Comparison of ENCODE assay signal across 1 cellular context in the genomic region with DNA sequence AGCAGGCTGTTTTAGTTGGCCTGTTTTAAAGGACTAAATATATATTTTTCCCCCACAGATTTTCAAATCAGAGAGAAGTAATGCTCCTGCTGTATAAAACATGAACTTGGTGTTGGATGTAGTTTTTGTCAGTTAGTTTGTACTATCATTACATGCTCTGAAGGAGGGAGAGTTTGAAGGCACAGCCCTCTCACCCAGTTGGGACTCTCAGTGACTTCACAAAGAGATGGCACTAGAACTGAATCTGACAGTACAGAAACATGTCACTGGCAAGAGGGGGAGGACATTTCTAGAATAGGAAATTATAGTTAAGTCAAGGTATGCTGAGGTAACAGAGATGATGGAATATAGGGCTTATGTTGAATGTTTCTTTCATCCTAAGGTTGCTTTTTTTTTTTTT.
TF ChIP-seq lines count a peak whose summit lies in the region.

No MANE protein-coding gene starts in this region.

TF ChIP-seq in K562, 482 proteins besides CTCF, POLR2A, EP300 and RAD21:
- TF ChIP-seq, protein P1, sequence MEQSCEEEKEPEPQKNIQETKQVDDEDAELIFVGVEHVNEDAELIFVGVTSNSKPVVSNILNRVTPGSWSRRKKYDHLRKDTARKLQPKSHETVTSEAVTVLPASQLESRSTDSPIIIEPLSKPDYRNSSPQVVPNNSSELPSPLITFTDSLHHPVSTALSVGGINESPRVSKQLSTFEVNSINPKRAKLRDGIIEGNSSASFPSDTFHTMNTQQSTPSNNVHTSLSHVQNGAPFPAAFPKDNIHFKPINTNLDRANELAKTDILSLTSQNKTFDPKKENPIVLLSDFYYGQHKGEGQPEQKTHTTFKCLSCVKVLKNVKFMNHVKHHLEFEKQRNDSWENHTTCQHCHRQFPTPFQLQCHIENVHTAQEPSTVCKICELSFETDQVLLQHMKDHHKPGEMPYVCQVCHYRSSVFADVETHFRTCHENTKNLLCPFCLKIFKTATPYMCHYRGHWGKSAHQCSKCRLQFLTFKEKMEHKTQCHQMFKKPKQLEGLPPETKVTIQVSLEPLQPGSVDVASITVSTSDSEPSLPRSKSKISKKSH (CRISPR knock-in tag; IDR thresholded peaks at IDR 0.05): no peak
- 0 out of 2 replicates have a peak, but pooled peaks have one; percentile 11 for TF ChIP-seq POLR2G (IDR thresholded peaks at IDR 0.05; ENCODE audit: low read depth, low read length)
